8 cellular contexts compared by ENCODE assay signal in genomic region chr19:51327066-51327985, GRCh38. TPM values are rescaled to one million over a fixed set of nuclear protein-coding genes. Genes with fewer than 3 reads are reported as not detected.
DNase-seq lines count a peak whose midpoint lies in the region; ATAC-seq lines count a peak whose summit lies in the region.

No MANE protein-coding gene starts in this region.

- no peaks in the 10 kb centered on the region for H3K9me3 Mint-ChIP-seq in activated T-helper 1 cell treated with anti-CD3 and anti-CD28 coated beads, Interleukin-12 subunit alpha, Interleukin-12 subunit beta, Interleukin-2, Interleukin-4 antibody, amounts not matched to agents 30 ng/mL and 10 ng/mL and 1 ng/mL, durations not matched to agents 14 hours and 24 hours and 36 hours

- DNase-seq in CD1c-positive myeloid dendritic cell (ENCODE audit: extremely low spot score) (peak; percentile 87), NCI-H1048 (lab: John Stamatoyannopoulos, UW) (peak; percentile 20), right cardiac atrium (peak; percentile 64 to 80 (median 78)), DMS53 treated with DMSO at 0.1 percent for 48 hours (lab: John Stamatoyannopoulos, UW; ENCODE audit: unreplicated experiment) (no peak), G401 (ENCODE audit: low spot score) (no peak)
- DNase-seq in activated T-helper 1 cell treated with anti-CD3 and anti-CD28 coated beads, Interleukin-12 subunit alpha, Interleukin-12 subunit beta, Interleukin-2, Interleukin-4 antibody, amounts not matched to agents 30 ng/mL and 10 ng/mL and 1 ng/mL, durations not matched to agents 14 hours and 24 hours and 36 hours (ENCODE audit: low spot score), result peak; percentile 49
- DNase-seq in stimulated activated CD4-positive, alpha-beta T cell treated with anti-CD3 and anti-CD28 coated beads, Interleukin-2, amount 100 ng/mL, for 24 hours, result peak; percentile 56 to 70

- intact Hi-C loops in activated T-helper 1 cell treated with anti-CD3 and anti-CD28 coated beads, Interleukin-12 subunit alpha, Interleukin-12 subunit beta, Interleukin-2, Interleukin-4 antibody, amounts not matched to agents 30 ng/mL and 10 ng/mL and 1 ng/mL, durations not matched to agents 14 hours and 24 hours and 36 hours (cut with micrococcal nuclease), result loop anchor here (1.0 to 2.0 kb wide), 4 partner anchors 12 to 169 kb away; no protein-coding TSS in a partner anchor
- intact Hi-C loops in right cardiac atrium (cut with DNase I), result no loop called here

- no peaks in the 10 kb centered on the region for H3K4me1 ChIP-seq in right cardiac atrium (ENCODE audit: control insufficient read depth, insufficient read depth, low read length)

- H3K4me1 Mint-ChIP-seq in activated T-helper 1 cell treated with anti-CD3 and anti-CD28 coated beads, Interleukin-12 subunit alpha, Interleukin-12 subunit beta, Interleukin-2, Interleukin-4 antibody, amounts not matched to agents 30 ng/mL and 10 ng/mL and 1 ng/mL, durations not matched to agents 14 hours and 24 hours and 36 hours (ENCODE audit: low read depth), result peaks cover 12% of the 10 kb centered on the region

- H3K4me3 Mint-ChIP-seq in activated T-helper 1 cell treated with anti-CD3 and anti-CD28 coated beads, Interleukin-12 subunit alpha, Interleukin-12 subunit beta, Interleukin-2, Interleukin-4 antibody, amounts not matched to agents 30 ng/mL and 10 ng/mL and 1 ng/mL, durations not matched to agents 14 hours and 24 hours and 36 hours, result peak overlapping the region; percentile 79

- in situ Hi-C loops in G401 (cut with HindIII; ENCODE audit: low sequenced_read_pairs), result no loop called here

- ATAC-seq in right cardiac atrium (peak; percentile 52 to 84), HG03354 (IDR thresholded peaks at IDR 0.05; ENCODE audit: poor library complexity, severe bottlenecking, unreplicated experiment) (no peak)

- peaks cover 24% of the 10 kb centered on the region for H3K27me3 Mint-ChIP-seq in activated T-helper 1 cell treated with anti-CD3 and anti-CD28 coated beads, Interleukin-12 subunit alpha, Interleukin-12 subunit beta, Interleukin-2, Interleukin-4 antibody, amounts not matched to agents 30 ng/mL and 10 ng/mL and 1 ng/mL, durations not matched to agents 14 hours and 24 hours and 36 hours (ENCODE audit: insufficient read depth)

- no peaks in the 10 kb centered on the region for H3K27me3 ChIP-seq in right cardiac atrium (ENCODE audit: control insufficient read depth, insufficient read depth)

- H3K4me3 ChIP-seq in right cardiac atrium (ENCODE audit: low read length), result peak overlapping the region; percentile 10

- 3% methylated on average over 74 of the region's 74 CpGs for WGBS in right cardiac atrium

- no peaks in the 10 kb centered on the region for H3K9me3 ChIP-seq in right cardiac atrium (ENCODE audit: control insufficient read depth, low read length)

- H3K27ac ChIP-seq in right cardiac atrium (ENCODE audit: low read length), result no peak overlapping the region

- no peak overlapping the region for H3K27ac Mint-ChIP-seq in activated T-helper 1 cell treated with anti-CD3 and anti-CD28 coated beads, Interleukin-12 subunit alpha, Interleukin-12 subunit beta, Interleukin-2, Interleukin-4 antibody, amounts not matched to agents 30 ng/mL and 10 ng/mL and 1 ng/mL, durations not matched to agents 14 hours and 24 hours and 36 hours

- H3K36me3 Mint-ChIP-seq in activated T-helper 1 cell treated with anti-CD3 and anti-CD28 coated beads, Interleukin-12 subunit alpha, Interleukin-12 subunit beta, Interleukin-2, Interleukin-4 antibody, amounts not matched to agents 30 ng/mL and 10 ng/mL and 1 ng/mL, durations not matched to agents 14 hours and 24 hours and 36 hours (ENCODE audit: low read depth), result peaks cover 9% of the 10 kb centered on the region

RNA-seq across cellular contexts. Expression of gene VSIG10L, which starts 14.6 kb away (rescaled TPM):
- 5.6 and 6.0 TPM in 2 replicates for total RNA-seq in activated T-helper 1 cell treated with anti-CD3 and anti-CD28 coated beads, Interleukin-12 subunit alpha, Interleukin-12 subunit beta, Interleukin-2, Interleukin-4 antibody, amounts not matched to agents 30 ng/mL and 10 ng/mL and 1 ng/mL, durations not matched to agents 14 hours and 24 hours and 36 hours
- 1 to 10 TPM in 3 of 4 donors, under 1 TPM in 1; 0.85 to 2.2 (median 1.6) TPM for total RNA-seq in right cardiac atrium
- polyA plus RNA-seq in right cardiac atrium, result 2.0 TPM
- total RNA-seq in G401 (2014; rRNA removed; shearing (Covaris generic)), result 9.3 and 9.5 TPM in 2 replicates

RNA-seq across cellular contexts. Expression of gene IGLON5, which starts 15.9 kb away (rescaled TPM):
- 1.2 and 1.3 TPM in 2 replicates for total RNA-seq in activated T-helper 1 cell treated with anti-CD3 and anti-CD28 coated beads, Interleukin-12 subunit alpha, Interleukin-12 subunit beta, Interleukin-2, Interleukin-4 antibody, amounts not matched to agents 30 ng/mL and 10 ng/mL and 1 ng/mL, durations not matched to agents 14 hours and 24 hours and 36 hours
- under 1 TPM in 1 of 4 donors, not detected in 3; 0.31 TPM for total RNA-seq in right cardiac atrium
- 0.07 TPM for polyA plus RNA-seq in right cardiac atrium
- not detected in 2 replicates for total RNA-seq in G401 (2014; rRNA removed; shearing (Covaris generic))

RNA-seq across cellular contexts. Expression of gene ETFB, which starts 38.9 kb away (rescaled TPM):
- total RNA-seq in activated T-helper 1 cell treated with anti-CD3 and anti-CD28 coated beads, Interleukin-12 subunit alpha, Interleukin-12 subunit beta, Interleukin-2, Interleukin-4 antibody, amounts not matched to agents 30 ng/mL and 10 ng/mL and 1 ng/mL, durations not matched to agents 14 hours and 24 hours and 36 hours, result 174 and 180 TPM in 2 replicates
- 100 to 1,000 TPM; 240 to 296 (median 258) TPM for total RNA-seq in right cardiac atrium
- polyA plus RNA-seq in right cardiac atrium, result 452 TPM
- 122 and 148 TPM in 2 replicates for total RNA-seq in G401 (2014; rRNA removed; shearing (Covaris generic))

RNA-seq across cellular contexts. Expression of gene CLDND2, which starts 41.5 kb away (rescaled TPM):
- total RNA-seq in activated T-helper 1 cell treated with anti-CD3 and anti-CD28 coated beads, Interleukin-12 subunit alpha, Interleukin-12 subunit beta, Interleukin-2, Interleukin-4 antibody, amounts not matched to agents 30 ng/mL and 10 ng/mL and 1 ng/mL, durations not matched to agents 14 hours and 24 hours and 36 hours, result 16.2 and 23.2 TPM in 2 replicates
- 1 to 10 TPM; 1.1 to 2.5 (median 2.2) TPM for total RNA-seq in right cardiac atrium
- 0.45 TPM for polyA plus RNA-seq in right cardiac atrium
- total RNA-seq in G401 (2014; rRNA removed; shearing (Covaris generic)), result not detected in 2 replicates

RNA-seq across cellular contexts. Expression of gene NKG7, which starts 45.1 kb away (rescaled TPM):
- 376 and 393 TPM in 2 replicates for total RNA-seq in activated T-helper 1 cell treated with anti-CD3 and anti-CD28 coated beads, Interleukin-12 subunit alpha, Interleukin-12 subunit beta, Interleukin-2, Interleukin-4 antibody, amounts not matched to agents 30 ng/mL and 10 ng/mL and 1 ng/mL, durations not matched to agents 14 hours and 24 hours and 36 hours
- 1 to 10 TPM in 3 of 4 donors, under 1 TPM in 1; 0.89 to 3.1 (median 1.7) TPM for total RNA-seq in right cardiac atrium
- 1.7 TPM for polyA plus RNA-seq in right cardiac atrium
- not detected in 2 replicates for total RNA-seq in G401 (2014; rRNA removed; shearing (Covaris generic))

Comparison
In these comparisons a context has a peak if more than half of its experiments do, and no peak if none do; other contexts are left out.
1. DNase-seq: peak in CD1c-positive myeloid dendritic cell (single experiment), NCI-H1048 (single experiment), activated T-helper 1 cell treated with anti-CD3 and anti-CD28 coated beads, Interleukin-12 subunit alpha, Interleukin-12 subunit beta, Interleukin-2, Interleukin-4 antibody, amounts not matched to agents 30 ng/mL and 10 ng/mL and 1 ng/mL, durations not matched to agents 14 hours and 24 hours and 36 hours (single experiment), right cardiac atrium (3 of 3) and stimulated activated CD4-positive, alpha-beta T cell treated with anti-CD3 and anti-CD28 coated beads, Interleukin-2, amount 100 ng/mL, for 24 hours (2 of 2); none in DMS53 treated with DMSO at 0.1 percent for 48 hours (single experiment) and G401 (single experiment).